ENCODE assay signal across 22 cellular contexts in the genomic region with DNA sequence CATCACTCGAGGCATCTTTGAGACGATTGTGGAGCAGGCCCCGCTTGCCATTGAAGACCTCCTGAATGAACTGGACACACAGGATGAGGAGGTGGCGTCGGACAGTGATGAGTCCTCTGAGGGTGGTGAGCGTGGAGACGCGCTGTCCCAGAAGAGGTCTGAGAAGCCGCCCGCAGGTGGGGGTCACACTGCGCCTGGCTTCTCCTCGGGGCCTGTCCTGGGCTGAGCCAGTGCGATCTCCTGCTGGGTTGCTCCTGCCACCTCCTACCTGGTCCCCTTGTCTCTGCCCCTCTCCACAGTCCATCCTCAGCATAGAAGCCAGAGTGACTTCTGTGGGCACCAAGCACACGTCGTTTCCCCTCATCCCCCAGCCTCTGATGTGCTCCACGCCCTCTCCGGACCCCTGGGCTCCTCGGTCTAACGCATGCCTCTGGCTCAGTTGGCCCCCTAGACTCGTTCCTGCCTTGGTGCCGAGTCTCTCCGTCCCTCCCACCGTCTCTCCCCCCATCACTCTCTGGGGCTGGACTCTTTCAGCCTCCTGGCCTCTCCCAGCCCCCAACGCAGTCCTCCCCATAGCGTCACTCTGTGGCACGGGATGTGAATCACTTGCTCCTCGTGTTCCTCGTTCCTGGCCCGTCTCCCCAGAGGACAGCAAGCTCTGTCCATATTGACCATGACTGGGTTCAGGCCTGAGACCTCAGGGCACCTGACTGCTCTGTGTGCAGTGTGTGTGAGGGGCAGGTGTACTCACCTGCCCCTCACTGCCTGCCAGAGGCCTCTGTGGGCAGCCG.
"Had no signal": no experiment of that assay in that cellular context is flagged by ENCODE, and none has a peak within 500 bp of the region (broad histone marks: within the 10 kb centered on the region; RNA-seq: fewer than 3 reads in every experiment).

No MANE protein-coding gene starts in this region.

- H3K4me3 ChIP-seq: coronary artery, heart right ventricle, lung, neural progenitor cell, spleen, uterus had no signal

- FAIRE-seq: bronchial epithelial cell, keratinocyte had no signal

- H3K9me3 Mint-ChIP-seq: activated CD4-positive, alpha-beta memory T cell treated with anti-CD3 and anti-CD28 coated beads, Interleukin-2, amount 10 ng/mL, durations not matched to agents 7 days and 5 days; activated CD4-positive, alpha-beta T cell treated with anti-CD3 and anti-CD28 coated beads, Interleukin-2, amount 10 ng/mL, durations not matched to agents 24 days and 14 days; activated T-helper 17 cell treated with anti-CD3 and anti-CD28 coated beads, Interleukin-2, amount 50 U/mL, for 72 hours; naive thymus-derived CD4-positive, alpha-beta T cell; neural progenitor cell had no signal

- H2AFZ ChIP-seq: neural progenitor cell had no signal

- H3K27me3 ChIP-seq: heart right ventricle, neural progenitor cell, spleen, uterus had no signal

- H3K9ac ChIP-seq: neural progenitor cell had no signal

- DNase-seq: activated CD4-positive, alpha-beta memory T cell treated with anti-CD3 and anti-CD28 coated beads, Interleukin-2, amount 10 ng/mL, durations not matched to agents 7 days and 5 days; activated CD4-positive, alpha-beta T cell treated with anti-CD3 and anti-CD28 coated beads, Interleukin-2, amount 10 ng/mL, durations not matched to agents 24 days and 14 days; activated T-cell treated with anti-CD3 and anti-CD28 coated beads, Interleukin-2, amount 50 U/mL, for 1 hour; amygdala; cerebellar nuclear complex; foreskin fibroblast; heart right ventricle; naive thymus-derived CD4-positive, alpha-beta T cell; retina; stimulated activated CD4-positive, alpha-beta T cell treated with anti-CD3 and anti-CD28 coated beads, Interleukin-4, amount 100 ng/mL, for 24 hours; trophoblast cell; uterus had no signal

- H3K9me3 ChIP-seq: heart right ventricle, spleen, uterus had no signal

- H3K36me3 ChIP-seq: neural progenitor cell, uterus had no signal

- H3K4me1 ChIP-seq: heart right ventricle, neural progenitor cell, uterus had no signal

- H3K27ac Mint-ChIP-seq: activated CD4-positive, alpha-beta memory T cell treated with anti-CD3 and anti-CD28 coated beads, Interleukin-2, amount 10 ng/mL, durations not matched to agents 7 days and 5 days; activated CD4-positive, alpha-beta T cell treated with anti-CD3 and anti-CD28 coated beads, Interleukin-2, amount 10 ng/mL, durations not matched to agents 24 days and 14 days; activated T-helper 17 cell treated with anti-CD3 and anti-CD28 coated beads, Interleukin-2, amount 50 U/mL, for 72 hours; neural progenitor cell; progenitor cell of endocrine pancreas had no signal

- ATAC-seq: activated CD4-positive, CD25-positive, alpha-beta regulatory T cell treated with anti-CD3 and anti-CD28 coated beads, Interleukin-2, amount 50 U/mL, for 24 hours; activated T-helper 17 cell treated with anti-CD3 and anti-CD28 coated beads, Interleukin-2, amount 50 U/mL, for 72 hours; heart right ventricle; left lobe of liver; naive thymus-derived CD4-positive, alpha-beta T cell had no signal

- H3K4me2 ChIP-seq: neural progenitor cell had no signal

- H3K27ac ChIP-seq: coronary artery, heart right ventricle, neural progenitor cell, spleen, uterus had no signal
